In the genomic region with DNA sequence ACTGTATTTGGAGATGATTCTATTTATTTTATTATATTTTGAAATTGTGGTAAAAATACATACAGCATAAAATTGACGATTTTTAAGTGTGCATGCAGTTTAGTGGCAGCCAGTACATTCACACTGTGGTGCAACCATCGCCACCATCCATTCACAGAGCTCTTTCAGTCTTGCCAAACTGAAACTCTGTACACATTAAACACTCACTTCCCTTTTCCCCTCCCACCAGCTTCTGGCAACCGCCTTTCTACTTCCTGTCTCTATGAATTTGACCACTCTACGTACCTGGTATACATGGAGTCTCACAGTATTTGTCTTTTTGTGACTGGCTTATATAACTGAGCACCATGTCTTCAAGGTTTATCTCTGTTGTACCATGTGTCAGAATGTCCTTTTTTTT, we compare ENCODE assay signal across 16 cellular contexts.
"Had no signal": no experiment of that assay in that cellular context is flagged by ENCODE, and none has a peak within 500 bp of the region (broad histone marks: within the 10 kb centered on the region; RNA-seq: fewer than 3 reads in every experiment).

No MANE protein-coding gene starts in this region.

- H3K36me3 ChIP-seq: ascending aorta, breast epithelium, pancreas had no signal

- H3K9me3 ChIP-seq: ascending aorta, pancreas had no signal

- H3K4me1 ChIP-seq: ascending aorta, breast epithelium, foreskin keratinocyte, pancreas had no signal

- DNase-seq: activated CD4-positive, alpha-beta T cell treated with anti-CD3 and anti-CD28 coated beads, Interleukin-2, amount 10 ng/mL, durations not matched to agents 7 days and 5 days; activated CD4-positive, CD25-positive, alpha-beta regulatory T cell; activated naive CD4-positive, alpha-beta T cell treated with Interleukin-2 at 50 U/mL for 16 hours; activated T-cell treated with anti-CD3 and anti-CD28 coated beads for 4 hours; dermis blood vessel endothelial cell; effector memory CD8-positive, alpha-beta T cell; foreskin keratinocyte; glutamatergic neuron; left ventricle myocardium superior; mucosa of descending colon; naive thymus-derived CD4-positive, alpha-beta T cell; pancreas; stimulated activated CD4-positive, alpha-beta T cell treated with anti-CD3 and anti-CD28 coated beads, Interleukin-1b, Interleukin-23, amount 100 ng/mL, for 48 hours had no signal

- H3K27ac ChIP-seq: ascending aorta, breast epithelium, foreskin keratinocyte, pancreas had no signal

- ATAC-seq: activated T-helper 17 cell treated with anti-CD3 and anti-CD28 coated beads, Interleukin-2, amount 50 U/mL, for 72 hours; effector memory CD8-positive, alpha-beta T cell; foreskin keratinocyte; left ventricle myocardium superior; mucosa of descending colon; naive thymus-derived CD4-positive, alpha-beta T cell; pancreas had no signal

- H3K4me3 ChIP-seq: ascending aorta, breast epithelium, mucosa of descending colon, pancreas had no signal

- H3K27me3 ChIP-seq: ascending aorta, foreskin keratinocyte, pancreas had no signal
